Comparison of ENCODE assay signal across 7 cellular contexts in genomic region chr6:138105880-138106664, GRCh38. TPM values are rescaled to one million over a fixed set of nuclear protein-coding genes. Genes with fewer than 3 reads are reported as not detected.
DNase-seq lines count a peak whose midpoint lies in the region; ATAC-seq, FAIRE-seq and TF ChIP-seq lines count a peak whose summit lies in the region.

No MANE protein-coding gene starts in this region.

- H3K4me3 ChIP-seq in H7 (ENCODE audit: insufficient read depth, low read depth, low read length) (peak overlapping the region; percentile 68), endodermal cell (ENCODE audit: low read length) (peak overlapping the region; percentile 86)

- 0% methylated on average over 3 to 9 of the region's 10 CpGs for WGBS in endodermal cell (ENCODE audit: insufficient coverage in 1 of 2, insufficient read length in 1 of 2), 2 experiments

- H3K4me1 Mint-ChIP-seq in endodermal cell (peaks cover 35% of the 10 kb centered on the region), nephron (peaks cover 41% of the 10 kb centered on the region)

- no peak for ATAC-seq in GM19023 (IDR thresholded peaks at IDR 0.05; ENCODE audit: unreplicated experiment)

- H3K36me3 Mint-ChIP-seq in endodermal cell (ENCODE audit: low read depth) (peaks cover 23% of the 10 kb centered on the region), nephron (ENCODE audit: low read depth) (no peaks in the 10 kb centered on the region)

- H3K27ac ChIP-seq in endodermal cell (ENCODE audit: low read depth, low read length) = no peak overlapping the region

- DNase-seq in H7 (peak; percentile 75), NCI-H82 treated with DMSO at 0.1 percent for 48 hours (lab: John Stamatoyannopoulos, UW; ENCODE audit: unreplicated experiment) (peak; percentile 70), endodermal cell (peak; percentile 91), RCC 7860 (ENCODE audit: low spot score) (no peak), AG08395 (ENCODE audit: low spot score) (no peak)

- H3K4me3 Mint-ChIP-seq in endodermal cell = peak overlapping the region; percentile 92
- peak overlapping the region; percentile 87 to 92 (median 90) for H3K4me3 Mint-ChIP-seq in nephron

- H3K36me3 ChIP-seq in H7 (replicated peaks; ENCODE audit: control insufficient read depth, insufficient read depth, low read length) = no peaks in the 10 kb centered on the region
- peaks cover 22% of the 10 kb centered on the region for H3K36me3 ChIP-seq in endodermal cell (ENCODE audit: control insufficient read depth, insufficient read depth, low read length)

- H3K27me3 ChIP-seq in H7 (ENCODE audit: control insufficient read depth, insufficient read depth, low read length) = peaks cover 10% of the 10 kb centered on the region
- H3K27me3 ChIP-seq in endodermal cell (ENCODE audit: control insufficient read depth, insufficient read depth, low read length, poor library complexity, severe bottlenecking) = no peaks in the 10 kb centered on the region

- TF ChIP-seq CTCF in endodermal cell (conservative IDR thresholded peaks at IDR 0.05) = no peak
- no peak for TF ChIP-seq CTCF in nephron (IDR thresholded peaks at IDR 0.05; ENCODE audit: unreplicated experiment in 3 of 3)

- peak overlapping the region; percentile 96 for H3K27ac Mint-ChIP-seq in endodermal cell
- peak overlapping the region; percentile 65 to 90 (median 84) for H3K27ac Mint-ChIP-seq in nephron

- H3K9me3 Mint-ChIP-seq in endodermal cell (no peaks in the 10 kb centered on the region), nephron (no peaks in the 10 kb centered on the region)

- peak overlapping the region; percentile 95 for H3K9ac ChIP-seq in endodermal cell (ENCODE audit: extremely low read depth, low read length, poor library complexity, severe bottlenecking)

- H3K27me3 Mint-ChIP-seq in endodermal cell (ENCODE audit: insufficient read depth) (no peaks in the 10 kb centered on the region), nephron (ENCODE audit: low read depth) (peaks cover 64% of the 10 kb centered on the region)

- no peaks in the 10 kb centered on the region for H3K9me3 ChIP-seq in endodermal cell (ENCODE audit: control insufficient read depth, low read length)

- no peaks in the 10 kb centered on the region for H3K4me1 ChIP-seq in endodermal cell (ENCODE audit: control insufficient read depth, insufficient read depth, low read length)

- FAIRE-seq in RCC 7860 (lab: Jason Lieb, UNC) = no peak

RNA-seq across cellular contexts. Expression of gene PERP, which starts 1.1 kb away (rescaled TPM):
- total RNA-seq in H7 (2014; rRNA removed; shearing (Covaris generic)) = 27.9 and 28.5 TPM in 2 replicates
- total RNA-seq in endodermal cell = 100 to 1,000 TPM in 1 of 2 donors, 10 to 100 TPM in 1; 85.4 to 120 TPM
- polyA plus RNA-seq in endodermal cell (2013, experiment 1 of 2) = 32.2 TPM
- 33.7 TPM for polyA plus RNA-seq in endodermal cell (2013, experiment 2 of 2)

RNA-seq across cellular contexts. Expression of gene ARFGEF3, which starts 55.7 kb away (rescaled TPM):
- 7.0 and 11.0 TPM in 2 replicates for total RNA-seq in H7 (2014; rRNA removed; shearing (Covaris generic))
- 10 to 100 TPM; 10.9 to 14.3 TPM for total RNA-seq in endodermal cell
- polyA plus RNA-seq in endodermal cell (2013, experiment 1 of 2) = 1.6 TPM
- 1.7 TPM for polyA plus RNA-seq in endodermal cell (2013, experiment 2 of 2)

Comparison
In these comparisons a context has a peak if more than half of its experiments do, and no peak if none do; other contexts are left out.
1. DNase-seq: peak in H7 (single experiment), NCI-H82 treated with DMSO at 0.1 percent for 48 hours (single experiment) and endodermal cell (single experiment); none in RCC 7860 (single experiment) and AG08395 (single experiment).